1 cellular context compared by ENCODE assay signal in genomic region chr5:67235399-67236110, GRCh38.
TF ChIP-seq lines count a peak whose summit lies in the region.

No MANE protein-coding gene starts in this region.

TF ChIP-seq in HepG2, 621 proteins besides CTCF, POLR2A, EP300 and RAD21 (continued from another document and continues in another):
- TF ChIP-seq GMEB2 (CRISPR knock-in tag; IDR thresholded peaks at IDR 0.05; ENCODE audit: low read depth) (no peak), PLSCR1 (CRISPR knock-in tag; IDR thresholded peaks at IDR 0.05; ENCODE audit: borderline replicate concordance) (no peak), CREB1 (IDR thresholded peaks at IDR 0.05) (no peak), CREB1 (CRISPR knock-in tag; IDR thresholded peaks at IDR 0.05) (peak; percentile 67; the same call in 1 of the 2 replicates), PHF8 (CRISPR knock-in tag; IDR thresholded peaks at IDR 0.05) (no peak), KDM4B (CRISPR knock-in tag; IDR thresholded peaks at IDR 0.05) (no peak), NCOA2 (CRISPR knock-in tag; IDR thresholded peaks at IDR 0.05) (peak; percentile 76), ZNF101 (CRISPR knock-in tag; IDR thresholded peaks at IDR 0.05; ENCODE audit: borderline replicate concordance, low read depth) (no peak), ZNF34 (CRISPR knock-in tag; IDR thresholded peaks at IDR 0.05; ENCODE audit: borderline replicate concordance) (no peak), MIER2 (CRISPR knock-in tag; IDR thresholded peaks at IDR 0.05) (peak; percentile 64; the same call in 1 of the 2 replicates), XRCC5 (optimal IDR thresholded peaks at IDR 0.05; ENCODE audit: low read length) (no peak), KAT7 (CRISPR knock-in tag; IDR thresholded peaks at IDR 0.05; ENCODE audit: borderline replicate concordance) (no peak), KLF11 (CRISPR knock-in tag; IDR thresholded peaks at IDR 0.05) (no peak), ZNF383 (CRISPR knock-in tag; IDR thresholded peaks at IDR 0.05; ENCODE audit: borderline replicate concordance) (no peak), SOX5 (CRISPR knock-in tag; IDR thresholded peaks at IDR 0.05; ENCODE audit: borderline replicate concordance) (peak; percentile 98), GPN1 (CRISPR knock-in tag; IDR thresholded peaks at IDR 0.05; ENCODE audit: borderline replicate concordance) (no peak), ZNF607 (CRISPR knock-in tag; IDR thresholded peaks at IDR 0.05; ENCODE audit: borderline replicate concordance) (0 out of 2 replicates have a peak, but pooled peaks have one; percentile 27), ZNF224 (CRISPR knock-in tag; IDR thresholded peaks at IDR 0.05) (peak; percentile 52; the same call in 1 of the 2 replicates), SRSF1 (optimal IDR thresholded peaks at IDR 0.05; ENCODE audit: low read depth, low read length) (no peak), MED1 (CRISPR knock-in tag; IDR thresholded peaks at IDR 0.05) (peak; percentile 54), ARID2 (CRISPR knock-in tag; IDR thresholded peaks at IDR 0.05; ENCODE audit: borderline replicate concordance) (no peak), ZNF790 (CRISPR knock-in tag; IDR thresholded peaks at IDR 0.05; ENCODE audit: borderline replicate concordance) (no peak), ATF1 (CRISPR knock-in tag; IDR thresholded peaks at IDR 0.05) (peak; percentile 58; the same call in 1 of the 2 replicates), ZNF143 (CRISPR knock-in tag; IDR thresholded peaks at IDR 0.05) (no peak), RARG (CRISPR knock-in tag; IDR thresholded peaks at IDR 0.05; ENCODE audit: low read depth) (no peak), FOXK1 (CRISPR knock-in tag; IDR thresholded peaks at IDR 0.05; ENCODE audit: borderline replicate concordance, low read depth) (no peak), ZNF333 (CRISPR knock-in tag; IDR thresholded peaks at IDR 0.05; ENCODE audit: borderline replicate concordance) (no peak), ZFX (CRISPR knock-in tag; IDR thresholded peaks at IDR 0.05; ENCODE audit: low read depth) (peak; percentile 58), ZSCAN12 (CRISPR knock-in tag; IDR thresholded peaks at IDR 0.05) (no peak), ESRRA (CRISPR knock-in tag; IDR thresholded peaks at IDR 0.05; ENCODE audit: low read depth) (no peak), CHCHD3 (CRISPR knock-in tag; IDR thresholded peaks at IDR 0.05) (no peak), NFE2L2 (IDR thresholded peaks at IDR 0.05; ENCODE audit: low read length) (no peak), HDAC2 (CRISPR knock-in tag; IDR thresholded peaks at IDR 0.05) (peak; percentile 77), HNF4A (CRISPR knock-in tag; IDR thresholded peaks at IDR 0.05) (peak; percentile 37), NR1H2 (CRISPR knock-in tag; IDR thresholded peaks at IDR 0.05; ENCODE audit: borderline replicate concordance, low read depth) (no peak), KDM1A (CRISPR knock-in tag; IDR thresholded peaks at IDR 0.05) (peak; percentile 71), CEBPG (CRISPR knock-in tag; IDR thresholded peaks at IDR 0.05) (peak; percentile 50; the same call in 1 of the 2 replicates), ZNF12 (CRISPR knock-in tag; IDR thresholded peaks at IDR 0.05) (0 out of 2 replicates have a peak, but pooled peaks have one; percentile 49), NCOR1 (IDR thresholded peaks at IDR 0.05; ENCODE audit: borderline replicate concordance, low read length) (peak; percentile 40; the same call in 1 of the 2 replicates), NR2F1 (CRISPR knock-in tag; IDR thresholded peaks at IDR 0.05) (no peak), YEATS4 (CRISPR knock-in tag; IDR thresholded peaks at IDR 0.05; ENCODE audit: borderline replicate concordance) (no peak), ZNF605 (CRISPR knock-in tag; IDR thresholded peaks at IDR 0.05) (peak; percentile 56; the same call in 1 of the 2 replicates), SRY (CRISPR knock-in tag; IDR thresholded peaks at IDR 0.05) (no peak), ZSCAN21 (CRISPR knock-in tag; IDR thresholded peaks at IDR 0.05; ENCODE audit: borderline replicate concordance) (no peak), POGZ (CRISPR knock-in tag; IDR thresholded peaks at IDR 0.05) (peak; percentile 78), NCOA1 (CRISPR knock-in tag; IDR thresholded peaks at IDR 0.05) (0 out of 2 replicates have a peak, but pooled peaks have one; percentile 48), ZSCAN30 (CRISPR knock-in tag; IDR thresholded peaks at IDR 0.05) (no peak), NFIB (CRISPR knock-in tag; IDR thresholded peaks at IDR 0.05; ENCODE audit: borderline replicate concordance) (no peak), ZNF761 (CRISPR knock-in tag; conservative IDR thresholded peaks at IDR 0.05) (no peak), KMT2B (CRISPR knock-in tag; IDR thresholded peaks at IDR 0.05) (no peak), SIX1 (CRISPR knock-in tag; IDR thresholded peaks at IDR 0.05; ENCODE audit: borderline replicate concordance) (peak; percentile 29; the same call in 1 of the 2 replicates), CREBL2 (CRISPR knock-in tag; IDR thresholded peaks at IDR 0.05; ENCODE audit: borderline replicate concordance) (no peak), TBX3 (IDR thresholded peaks at IDR 0.05; ENCODE audit: borderline replicate concordance) (peak; percentile 64; the same call in 1 of the 2 replicates), CREM (IDR thresholded peaks at IDR 0.05) (peak; percentile 53; the same call in 1 of the 2 replicates), CREM (CRISPR knock-in tag; IDR thresholded peaks at IDR 0.05) (no peak), KDM2A (CRISPR knock-in tag; IDR thresholded peaks at IDR 0.05; ENCODE audit: borderline replicate concordance, low read depth) (0 out of 2 replicates have a peak, but pooled peaks have one; percentile 12), ATRX (CRISPR knock-in tag; IDR thresholded peaks at IDR 0.05; ENCODE audit: borderline replicate concordance) (no peak), BATF2 (CRISPR knock-in tag; IDR thresholded peaks at IDR 0.05) (no peak), CHD4 (IDR thresholded peaks at IDR 0.05; ENCODE audit: borderline replicate concordance, low read length) (peak; percentile 60; the same call in 1 of the 2 replicates), STAT6 (CRISPR knock-in tag; IDR thresholded peaks at IDR 0.05; ENCODE audit: borderline replicate concordance) (no peak)
- TF ChIP-seq, protein P1, sequence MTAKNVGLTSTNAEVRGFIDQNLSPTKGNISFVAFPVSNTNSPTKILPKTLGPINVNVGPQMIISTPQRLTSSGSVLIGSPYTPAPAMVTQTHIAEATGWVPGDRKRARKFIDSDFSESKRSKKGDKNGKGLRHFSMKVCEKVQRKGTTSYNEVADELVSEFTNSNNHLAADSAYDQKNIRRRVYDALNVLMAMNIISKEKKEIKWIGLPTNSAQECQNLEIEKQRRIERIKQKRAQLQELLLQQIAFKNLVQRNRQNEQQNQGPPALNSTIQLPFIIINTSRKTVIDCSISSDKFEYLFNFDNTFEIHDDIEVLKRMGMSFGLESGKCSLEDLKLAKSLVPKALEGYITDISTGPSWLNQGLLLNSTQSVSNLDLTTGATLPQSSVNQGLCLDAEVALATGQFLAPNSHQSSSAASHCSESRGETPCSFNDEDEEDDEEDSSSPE (CRISPR knock-in tag; IDR thresholded peaks at IDR 0.05): peak; percentile 34; the same call in 1 of the 2 replicates
- TF ChIP-seq, protein P2, sequence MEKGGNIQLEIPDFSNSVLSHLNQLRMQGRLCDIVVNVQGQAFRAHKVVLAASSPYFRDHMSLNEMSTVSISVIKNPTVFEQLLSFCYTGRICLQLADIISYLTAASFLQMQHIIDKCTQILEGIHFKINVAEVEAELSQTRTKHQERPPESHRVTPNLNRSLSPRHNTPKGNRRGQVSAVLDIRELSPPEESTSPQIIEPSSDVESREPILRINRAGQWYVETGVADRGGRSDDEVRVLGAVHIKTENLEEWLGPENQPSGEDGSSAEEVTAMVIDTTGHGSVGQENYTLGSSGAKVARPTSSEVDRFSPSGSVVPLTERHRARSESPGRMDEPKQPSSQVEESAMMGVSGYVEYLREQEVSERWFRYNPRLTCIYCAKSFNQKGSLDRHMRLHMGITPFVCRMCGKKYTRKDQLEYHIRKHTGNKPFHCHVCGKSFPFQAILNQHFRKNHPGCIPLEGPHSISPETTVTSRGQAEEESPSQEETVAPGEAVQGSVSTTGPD (CRISPR knock-in tag; IDR thresholded peaks at IDR 0.05): no peak
- TF ChIP-seq, protein P3, sequence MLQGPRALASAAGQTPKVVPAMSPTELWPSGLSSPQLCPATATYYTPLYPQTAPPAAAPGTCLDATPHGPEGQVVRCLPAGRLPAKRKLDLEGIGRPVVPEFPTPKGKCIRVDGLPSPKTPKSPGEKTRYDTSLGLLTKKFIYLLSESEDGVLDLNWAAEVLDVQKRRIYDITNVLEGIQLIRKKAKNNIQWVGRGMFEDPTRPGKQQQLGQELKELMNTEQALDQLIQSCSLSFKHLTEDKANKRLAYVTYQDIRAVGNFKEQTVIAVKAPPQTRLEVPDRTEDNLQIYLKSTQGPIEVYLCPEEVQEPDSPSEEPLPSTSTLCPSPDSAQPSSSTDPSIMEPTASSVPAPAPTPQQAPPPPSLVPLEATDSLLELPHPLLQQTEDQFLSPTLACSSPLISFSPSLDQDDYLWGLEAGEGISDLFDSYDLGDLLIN (CRISPR knock-in tag; IDR thresholded peaks at IDR 0.05; ENCODE audit: borderline replicate concordance): no peak
- TF ChIP-seq, protein P4, sequence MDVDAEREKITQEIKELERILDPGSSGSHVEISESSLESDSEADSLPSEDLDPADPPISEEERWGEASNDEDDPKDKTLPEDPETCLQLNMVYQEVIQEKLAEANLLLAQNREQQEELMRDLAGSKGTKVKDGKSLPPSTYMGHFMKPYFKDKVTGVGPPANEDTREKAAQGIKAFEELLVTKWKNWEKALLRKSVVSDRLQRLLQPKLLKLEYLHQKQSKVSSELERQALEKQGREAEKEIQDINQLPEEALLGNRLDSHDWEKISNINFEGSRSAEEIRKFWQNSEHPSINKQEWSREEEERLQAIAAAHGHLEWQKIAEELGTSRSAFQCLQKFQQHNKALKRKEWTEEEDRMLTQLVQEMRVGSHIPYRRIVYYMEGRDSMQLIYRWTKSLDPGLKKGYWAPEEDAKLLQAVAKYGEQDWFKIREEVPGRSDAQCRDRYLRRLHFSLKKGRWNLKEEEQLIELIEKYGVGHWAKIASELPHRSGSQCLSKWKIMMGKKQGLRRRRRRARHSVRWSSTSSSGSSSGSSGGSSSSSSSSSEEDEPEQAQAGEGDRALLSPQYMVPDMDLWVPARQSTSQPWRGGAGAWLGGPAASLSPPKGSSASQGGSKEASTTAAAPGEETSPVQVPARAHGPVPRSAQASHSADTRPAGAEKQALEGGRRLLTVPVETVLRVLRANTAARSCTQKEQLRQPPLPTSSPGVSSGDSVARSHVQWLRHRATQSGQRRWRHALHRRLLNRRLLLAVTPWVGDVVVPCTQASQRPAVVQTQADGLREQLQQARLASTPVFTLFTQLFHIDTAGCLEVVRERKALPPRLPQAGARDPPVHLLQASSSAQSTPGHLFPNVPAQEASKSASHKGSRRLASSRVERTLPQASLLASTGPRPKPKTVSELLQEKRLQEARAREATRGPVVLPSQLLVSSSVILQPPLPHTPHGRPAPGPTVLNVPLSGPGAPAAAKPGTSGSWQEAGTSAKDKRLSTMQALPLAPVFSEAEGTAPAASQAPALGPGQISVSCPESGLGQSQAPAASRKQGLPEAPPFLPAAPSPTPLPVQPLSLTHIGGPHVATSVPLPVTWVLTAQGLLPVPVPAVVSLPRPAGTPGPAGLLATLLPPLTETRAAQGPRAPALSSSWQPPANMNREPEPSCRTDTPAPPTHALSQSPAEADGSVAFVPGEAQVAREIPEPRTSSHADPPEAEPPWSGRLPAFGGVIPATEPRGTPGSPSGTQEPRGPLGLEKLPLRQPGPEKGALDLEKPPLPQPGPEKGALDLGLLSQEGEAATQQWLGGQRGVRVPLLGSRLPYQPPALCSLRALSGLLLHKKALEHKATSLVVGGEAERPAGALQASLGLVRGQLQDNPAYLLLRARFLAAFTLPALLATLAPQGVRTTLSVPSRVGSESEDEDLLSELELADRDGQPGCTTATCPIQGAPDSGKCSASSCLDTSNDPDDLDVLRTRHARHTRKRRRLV (CRISPR knock-in tag; IDR thresholded peaks at IDR 0.05): no peak
